ENCODE assay signal across 14 cellular contexts in the genomic region with DNA sequence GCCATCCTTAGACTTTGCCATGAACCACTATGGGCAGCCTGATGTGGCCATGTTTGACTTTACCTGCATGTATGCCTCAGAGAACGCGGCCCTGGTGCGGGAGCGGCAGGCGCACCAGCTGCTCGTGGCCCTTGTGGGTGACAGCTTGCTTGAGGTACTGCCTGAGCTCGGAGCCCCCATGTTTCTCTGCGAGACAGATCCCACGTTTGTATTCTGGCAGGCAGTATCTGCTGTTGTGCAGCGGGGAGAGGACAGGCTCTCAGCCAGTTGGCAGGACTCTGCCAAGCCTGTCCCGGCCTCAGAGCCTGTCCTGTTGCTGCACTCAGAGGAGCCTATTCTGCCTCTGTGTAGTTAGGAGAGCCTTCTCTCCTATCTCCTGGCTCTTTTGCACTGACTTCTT.
DNase-seq lines count a peak whose midpoint lies in the region; ATAC-seq and TF ChIP-seq lines count a peak whose summit lies in the region.
"Had no signal": no experiment of that assay in that cellular context is flagged by ENCODE, and none has a peak within 500 bp of the region (broad histone marks: within the 10 kb centered on the region; RNA-seq: fewer than 3 reads in every experiment).

No MANE protein-coding gene starts in this region.

- no peak for TF ChIP-seq CTCF in lower lobe of right lung (IDR thresholded peaks at IDR 0.05)

- H3K36me3 ChIP-seq in lower lobe of right lung = peaks cover 39% of the 10 kb centered on the region

- in situ Hi-C loops in G401 (cut with HindIII; ENCODE audit: low sequenced_read_pairs) = no loop called here

- intact Hi-C loops in right cardiac atrium (cut with DNase I) (loop anchor here in 2 of 4 donors (10.0 kb wide), 1 partner anchor 56 kb away; no protein-coding TSS in a partner anchor), sciatic nerve (cut with DNase I) (no loop called here), lower lobe of right lung (cut with DNase I) (no loop called here)

- no peaks in the 10 kb centered on the region for H3K27me3 ChIP-seq in right cardiac atrium (ENCODE audit: control insufficient read depth, insufficient read depth)
- no peaks in the 10 kb centered on the region for H3K27me3 ChIP-seq in lower lobe of right lung (ENCODE audit: low read depth)
- H3K27me3 ChIP-seq: MG63, suprapubic skin had no signal

- H3K9me3 ChIP-seq in right cardiac atrium (ENCODE audit: control insufficient read depth, low read length) (no peaks in the 10 kb centered on the region), lower lobe of right lung (no peaks in the 10 kb centered on the region)
- H3K9me3 ChIP-seq: MG63, suprapubic skin had no signal

- H3K27ac ChIP-seq in right cardiac atrium (ENCODE audit: low read length) (peak overlapping the region; percentile 80), lower lobe of right lung (no peak overlapping the region)
- H3K27ac ChIP-seq: suprapubic skin had no signal

- H3K4me3 ChIP-seq in right cardiac atrium (ENCODE audit: low read length) (no peak overlapping the region), lower lobe of right lung (no peak overlapping the region)
- H3K4me3 ChIP-seq: MG63, suprapubic skin had no signal

- H3K4me1 ChIP-seq in right cardiac atrium (ENCODE audit: control insufficient read depth, insufficient read depth, low read length) (peaks cover 36% of the 10 kb centered on the region), lower lobe of right lung (peaks cover 85% of the 10 kb centered on the region)

- WGBS in right cardiac atrium = 32% methylated on average over 11 of the region's 11 CpGs

- ATAC-seq in right cardiac atrium = peak; percentile 87 to 90
- ATAC-seq in sciatic nerve = peak; percentile 85
- no peak for ATAC-seq in GM19467 (IDR thresholded peaks at IDR 0.05; ENCODE audit: unreplicated experiment)
- ATAC-seq in lower lobe of right lung = no peak

- DNase-seq in G401 (ENCODE audit: low spot score) (peak; percentile 97), cerebellar cortex (ENCODE audit: low spot score) (peak; percentile 95), right cardiac atrium (peak; percentile 85 to 95 (median 91)), sciatic nerve (ENCODE audit: low spot score) (peak; percentile 71), SW480 (ENCODE audit: low spot score) (no peak), SIG-M5 (lab: John Stamatoyannopoulos, UW) (no peak), lower lobe of right lung (no peak)
- DNase-seq: activated naive CD4-positive, alpha-beta T cell; CD4-positive, alpha-beta memory T cell; effector memory CD4-positive, alpha-beta T cell; stimulated activated CD4-positive, alpha-beta T cell treated with anti-CD3 and anti-CD28 coated beads, Interleukin-4, amount 100 ng/mL, for 4 hours had no signal

Comparison
In these comparisons a context has a peak if more than half of its experiments do, and no peak if none do; other contexts are left out.
1. DNase-seq: peak in G401 (single experiment), cerebellar cortex (single experiment), right cardiac atrium (3 of 3) and sciatic nerve (single experiment); none in SW480 (single experiment), SIG-M5 (single experiment) and lower lobe of right lung (single experiment).
2. ATAC-seq: peak in right cardiac atrium (2 of 2) and sciatic nerve (single experiment); none in GM19467 (single experiment) and lower lobe of right lung (0 of 2).